Comparison of ENCODE assay signal across 19 cellular contexts in genomic region chr1:10764296-10764798, GRCh38.
"Had no signal": no experiment of that assay in that cellular context is flagged by ENCODE, and none has a peak within 500 bp of the region (broad histone marks: within the 10 kb centered on the region; RNA-seq: fewer than 3 reads in every experiment).

No MANE protein-coding gene starts in this region.

- ATAC-seq: left colon, lower lobe of right lung, mucosa of descending colon, WTC11 had no signal

- H3K36me3 ChIP-seq: lower lobe of right lung, spleen had no signal

- H3K27ac ChIP-seq: lower lobe of right lung, spleen, tibial artery had no signal

- DNase-seq: activated gamma-delta T cell treated with Interleukin-2 at 50 U/mL for 16 hours; activated T-cell treated with anti-CD3 and anti-CD28 coated beads, Interleukin-2, amount 50 U/mL, for 1 hour; effector CD4-positive, alpha-beta T cell; erythroblast; foreskin melanocyte; islet precursor cell; left colon; lower lobe of right lung; mesendoderm; mucosa of descending colon; nephron progenitor cell; nucleus accumbens; sigmoid colon; spleen; stimulated activated CD4-positive, alpha-beta T cell treated with anti-CD3 and anti-CD28 coated beads, Interleukin-4, amount 100 ng/mL, for 1 hour; stimulated activated naive CD4-positive, alpha-beta T cell treated with Interleukin-2 at 50 U/mL for 16 hours; T-helper 1 cell; tibial artery had no signal

- H3K27me3 ChIP-seq: sigmoid colon, tibial artery had no signal

- H3K9me3 ChIP-seq: lower lobe of right lung, mucosa of descending colon, sigmoid colon, spleen, tibial artery had no signal

- H3K4me3 ChIP-seq: lower lobe of right lung, mucosa of descending colon, sigmoid colon, spleen, tibial artery had no signal
